8 cellular contexts compared by ENCODE assay signal in the genomic region with DNA sequence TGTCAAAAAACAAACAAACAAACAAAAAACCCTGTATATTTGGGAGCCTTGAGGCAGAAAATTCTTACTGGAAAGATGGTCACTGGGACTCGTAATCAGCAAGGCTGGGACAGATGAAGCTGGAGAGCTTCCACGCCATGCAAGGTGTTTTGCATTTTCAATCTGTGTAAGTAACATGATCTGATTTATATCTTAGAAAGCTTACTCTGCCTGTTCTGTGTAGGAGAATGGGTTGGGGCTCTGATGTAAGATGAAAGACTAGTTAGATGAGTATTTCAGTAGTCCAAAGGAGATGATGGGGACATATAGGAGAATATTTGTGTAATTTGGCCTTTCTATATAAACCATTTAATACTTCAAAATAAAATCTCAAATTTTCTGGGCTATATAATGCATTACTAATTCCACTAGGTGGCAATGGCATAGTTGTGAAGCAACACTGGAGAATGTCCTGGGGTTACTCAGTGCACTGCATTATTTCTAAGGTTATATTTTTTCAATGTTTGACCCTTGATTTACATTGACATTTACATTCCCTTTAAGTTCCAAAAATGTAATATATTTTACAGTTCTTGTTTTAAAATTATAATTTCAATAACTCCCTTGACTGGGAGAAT. TPM values are rescaled to one million over a fixed set of nuclear protein-coding genes. Genes with fewer than 3 reads are reported as not detected.
A peak's percentile ranks its signal among the peaks of the same experiment; 100 is the strongest.
DNase-seq lines count a peak whose midpoint lies in the region; ATAC-seq, FAIRE-seq and TF ChIP-seq lines count a peak whose summit lies in the region.

No MANE protein-coding gene starts in this region.

- WGBS in smooth muscle cell (ENCODE audit: low lambda C conversion rate), result 53% methylated on average over 2 of the region's 2 CpGs

- H3K27me3 ChIP-seq in smooth muscle cell (ENCODE audit: low read depth), result no peaks in the 10 kb centered on the region

- ATAC-seq in GM18870 (IDR thresholded peaks at IDR 0.05; ENCODE audit: unreplicated experiment) (peak; percentile 57), HG02970 (IDR thresholded peaks at IDR 0.05; ENCODE audit: low FRiP score, unreplicated experiment) (no peak)
- peak; percentile 32 for ATAC-seq in effector memory CD8-positive, alpha-beta T cell (replicated peaks)

- H3K27ac Mint-ChIP-seq in effector memory CD8-positive, alpha-beta T cell, result no peak overlapping the region

- no peaks in the 10 kb centered on the region for H3K79me2 ChIP-seq in smooth muscle cell (ENCODE audit: low read depth)

- H3K27ac ChIP-seq in smooth muscle cell (ENCODE audit: low read depth), result no peak overlapping the region

- no peaks in the 10 kb centered on the region for H3K36me3 Mint-ChIP-seq in effector memory CD8-positive, alpha-beta T cell (ENCODE audit: insufficient read depth)

- no peaks in the 10 kb centered on the region for H3K9me3 Mint-ChIP-seq in effector memory CD8-positive, alpha-beta T cell

- H3K4me3 ChIP-seq in AG09309 (ENCODE audit: control insufficient read depth, low read depth, low read length) (no peak overlapping the region), LNCaP clone FGC (ENCODE audit: low read depth, low read length) (no peak overlapping the region), smooth muscle cell (no peak overlapping the region)

- H2AFZ ChIP-seq in smooth muscle cell (ENCODE audit: low read depth), result no peak overlapping the region

- no peaks in the 10 kb centered on the region for H4K20me1 ChIP-seq in smooth muscle cell (ENCODE audit: low read depth)

- no peak overlapping the region for H3K4me3 Mint-ChIP-seq in effector memory CD8-positive, alpha-beta T cell

- no peaks in the 10 kb centered on the region for H3K9me3 ChIP-seq in smooth muscle cell (replicated peaks; ENCODE audit: low read depth)

- FAIRE-seq in GM12892 (lab: Jason Lieb, UNC), result no peak

- DNase-seq in AG09309 (ENCODE audit: low read depth) (no peak), LNCaP clone FGC (ENCODE audit: low read depth) (no peak), smooth muscle cell (lab: John Stamatoyannopoulos, UW; ENCODE audit: unreplicated experiment) (no peak), GM12892 (ENCODE audit: insufficient read length) (no peak), NCI-H2196 treated with DMSO at 0.1 percent for 48 hours (lab: John Stamatoyannopoulos, UW; ENCODE audit: unreplicated experiment) (no peak)
- no peak for DNase-seq in effector memory CD8-positive, alpha-beta T cell

- H3K36me3 ChIP-seq in smooth muscle cell (ENCODE audit: low read depth), result no peaks in the 10 kb centered on the region

- H3K4me1 Mint-ChIP-seq in effector memory CD8-positive, alpha-beta T cell (ENCODE audit: low read depth in 2 of 2), result no peaks in the 10 kb centered on the region

- peak; percentile 49 for TF ChIP-seq CTCF in AG09309 (IDR thresholded peaks at IDR 0.05; ENCODE audit: control insufficient read depth, insufficient read depth, low read depth, low read length, missing control alignments)
- TF ChIP-seq CTCF in LNCaP clone FGC (IDR thresholded peaks at IDR 0.05; ENCODE audit: control insufficient read depth, extremely low read depth, insufficient read depth), result peak; percentile 67
- peak; percentile 48 for TF ChIP-seq CTCF in smooth muscle cell (IDR thresholded peaks at IDR 0.05; ENCODE audit: borderline replicate concordance, insufficient read depth, poor library complexity, severe bottlenecking)

- no peaks in the 10 kb centered on the region for H3K4me1 ChIP-seq in smooth muscle cell (ENCODE audit: low read depth)

- H3K27me3 Mint-ChIP-seq in effector memory CD8-positive, alpha-beta T cell, result peaks cover 11 to 25% of the 10 kb centered on the region in 2 donors

- H3K4me2 ChIP-seq in smooth muscle cell, result no peak overlapping the region

- no peak for TF ChIP-seq POLR2A in GM12892 (IDR thresholded peaks at IDR 0.05; ENCODE audit: low read depth, low read length)

- no peak overlapping the region for H3K9ac ChIP-seq in smooth muscle cell (ENCODE audit: low read depth)

- no peaks in the 10 kb centered on the region for H3F3A ChIP-seq in smooth muscle cell (ENCODE audit: low read depth)

RNA-seq across cellular contexts. Expression of a gene that starts 21.9 kb away (rescaled TPM):
- total RNA-seq in smooth muscle cell, result 7.5 TPM in 2 replicates
- 1.0 and 3.2 TPM in 2 replicates for polyA plus RNA-seq in smooth muscle cell
- polyA plus RNA-seq in GM12892 (2012; ENCODE audit: missing spikeins), result 13.2 TPM
